Comparison of ENCODE assay signal across 7 cellular contexts in genomic region chr7:92589056-92589455, GRCh38. TPM values are rescaled to one million over a fixed set of nuclear protein-coding genes. Genes with fewer than 3 reads are reported as not detected.
A peak's percentile ranks its signal among the peaks of the same experiment; 100 is the strongest.
DNase-seq lines count a peak whose midpoint lies in the region; ATAC-seq and TF ChIP-seq lines count a peak whose summit lies in the region.

No MANE protein-coding gene starts in this region.

- H3K4me3 Mint-ChIP-seq in activated naive CD4-positive, alpha-beta T cell treated with anti-CD3 and anti-CD28 coated beads, Interleukin-2, amount 10 ng/mL, durations not matched to agents 7 days and 5 days: peak overlapping the region; percentile 78

- no peak for TF ChIP-seq EP300 in stomach (IDR thresholded peaks at IDR 0.05)

- H3K27ac Mint-ChIP-seq in activated naive CD4-positive, alpha-beta T cell treated with anti-CD3 and anti-CD28 coated beads, Interleukin-2, amount 10 ng/mL, durations not matched to agents 7 days and 5 days: peak overlapping the region; percentile 93

- H3K27ac ChIP-seq in HUES64 (ENCODE audit: low read depth, low read length) (no peak overlapping the region), stomach (peak overlapping the region in 3 of 5 donors; percentile 83 to 95 (median 93))

- intact Hi-C loops in stomach (cut with DNase I; ENCODE audit: low total_unique reads) (no loop called here), mucosa of descending colon (cut with DNase I, micrococcal nuclease) (no loop called here)

- H3K4me1 ChIP-seq in HUES64 (ENCODE audit: insufficient read depth, low read length): peaks cover 5% of the 10 kb centered on the region; the same call in 1 of the 2 replicates
- H3K4me1 ChIP-seq in stomach: peaks cover 37 to 60% (median 49%) of the 10 kb centered on the region in 4 donors
- H3K4me1 ChIP-seq in mucosa of descending colon (ENCODE audit: low read depth): peaks cover 20% of the 10 kb centered on the region

- H3K9me3 ChIP-seq in HUES64 (ENCODE audit: insufficient read depth, low read depth, low read length): no peaks in the 10 kb centered on the region
- no peaks in the 10 kb centered on the region for H3K9me3 ChIP-seq in iPS-18c (ENCODE audit: control insufficient read depth, insufficient read depth, low read length)
- no peaks in the 10 kb centered on the region for H3K9me3 ChIP-seq in stomach
- H3K9me3 ChIP-seq in mucosa of descending colon: no peaks in the 10 kb centered on the region

- CTCF ChIA-PET in activated naive CD4-positive, alpha-beta T cell treated with anti-CD3 and anti-CD28 coated beads, Interleukin-2, amount 10 ng/mL, durations not matched to agents 7 days and 5 days (lab: Charles Lee): interaction anchor here (0.7 to 1.5 kb wide), 3 partner anchors 9 to 61 kb away, joined by 3 to 5 read pairs (median 3); partner anchors contain the start of genes PEX1 and RBM48

- H3K27me3 ChIP-seq in HUES64 (ENCODE audit: insufficient read depth, low read length): peaks cover 29% of the 10 kb centered on the region
- H3K27me3 ChIP-seq in stomach: no peaks in the 10 kb centered on the region

- peak overlapping the region; percentile 99 for H3K9ac ChIP-seq in HUES64 (ENCODE audit: low read depth, low read length)

- H3K4me3 ChIP-seq in HUES64 (ENCODE audit: low read length) (peak overlapping the region; percentile 98), iPS-18c (ENCODE audit: insufficient read depth, low read depth, low read length) (peak overlapping the region; percentile 95), stomach (peak overlapping the region; percentile 67 to 79 (median 75)), mucosa of descending colon (no peak overlapping the region)

- no peak for ATAC-seq in GM19035 (IDR thresholded peaks at IDR 0.05; ENCODE audit: unreplicated experiment)
- no peak for ATAC-seq in mucosa of descending colon

- H3K27me3 Mint-ChIP-seq in activated naive CD4-positive, alpha-beta T cell treated with anti-CD3 and anti-CD28 coated beads, Interleukin-2, amount 10 ng/mL, durations not matched to agents 7 days and 5 days: peaks cover 19% of the 10 kb centered on the region

- no peak for DNase-seq in activated naive CD4-positive, alpha-beta T cell treated with anti-CD3 and anti-CD28 coated beads, Interleukin-2, amount 10 ng/mL, durations not matched to agents 7 days and 5 days
- DNase-seq in stomach: no peak
- DNase-seq in mucosa of descending colon: no peak
- no peak for DNase-seq in GM20000 (ENCODE audit: low spot score)

- H3K4me1 Mint-ChIP-seq in activated naive CD4-positive, alpha-beta T cell treated with anti-CD3 and anti-CD28 coated beads, Interleukin-2, amount 10 ng/mL, durations not matched to agents 7 days and 5 days: peaks cover 50% of the 10 kb centered on the region

- 40% methylated on average over 7 of the region's 7 CpGs for WGBS in HUES64
- WGBS in stomach, 5 donors: 25 to 38% (median 31%) methylated on average over 7 of the region's 7 CpGs

- no peak for TF ChIP-seq POLR2A in stomach (IDR thresholded peaks at IDR 0.05)

- H3K36me3 Mint-ChIP-seq in activated naive CD4-positive, alpha-beta T cell treated with anti-CD3 and anti-CD28 coated beads, Interleukin-2, amount 10 ng/mL, durations not matched to agents 7 days and 5 days: peaks cover 31% of the 10 kb centered on the region

- peaks cover 9% of the 10 kb centered on the region for H3K9me3 Mint-ChIP-seq in activated naive CD4-positive, alpha-beta T cell treated with anti-CD3 and anti-CD28 coated beads, Interleukin-2, amount 10 ng/mL, durations not matched to agents 7 days and 5 days

- TF ChIP-seq CTCF in stomach (IDR thresholded peaks at IDR 0.05): no peak
- TF ChIP-seq CTCF in mucosa of descending colon (IDR thresholded peaks at IDR 0.05): no peak
- TF ChIP-seq CTCF in GM20000 (IDR thresholded peaks at IDR 0.05; ENCODE audit: extremely low read depth, missing control alignments): no peak

- peaks cover 4% of the 10 kb centered on the region for H3K36me3 ChIP-seq in HUES64 (ENCODE audit: insufficient read depth, low read length)
- no peaks in the 10 kb centered on the region for H3K36me3 ChIP-seq in stomach
- no peaks in the 10 kb centered on the region for H3K36me3 ChIP-seq in mucosa of descending colon (ENCODE audit: low read depth)

RNA-seq across cellular contexts. Expression of gene FAM133B, which starts 1.1 kb away (rescaled TPM):
- 37.7 TPM for polyA plus RNA-seq in HUES64 (2013, experiment 1 of 2)
- 38.2 TPM for polyA plus RNA-seq in HUES64 (2013, experiment 2 of 2)
- total RNA-seq in stomach (10 to 100 TPM; 10.5 to 48.3 (median 29.7) TPM), mucosa of descending colon (10 to 100 TPM; 17.3 to 25.7 (median 21.9) TPM)
- polyA plus RNA-seq in stomach: 10 to 100 TPM; 13.4 to 53.8 (median 17.0) TPM
